In genomic region chr2:160408575-160409291, GRCh38 we compare ENCODE assay signal across 8 cellular contexts.
DNase-seq lines count a peak whose midpoint lies in the region; ATAC-seq and TF ChIP-seq lines count a peak whose summit lies in the region.

No MANE protein-coding gene starts in this region.

- peak overlapping the region; percentile 76 to 90 for H3K4me3 Mint-ChIP-seq in H9
- H3K4me3 Mint-ChIP-seq in activated T-helper 17 cell treated with anti-CD3 and anti-CD28 coated beads, Interleukin-2, amount 50 U/mL, for 72 hours = peak overlapping the region; percentile 73

- peaks cover 4% of the 10 kb centered on the region; the same call in 1 of the 2 replicates for H3K79me2 ChIP-seq in H9 (ENCODE audit: insufficient read depth, low read length)

- H3K27ac ChIP-seq in H9 (ENCODE audit: insufficient read length, low read depth, low read length) (no peak overlapping the region), gastrocnemius medialis (peak overlapping the region; percentile 68 to 77 (median 74))

- H4K8ac ChIP-seq in H9 (replicated peaks; ENCODE audit: insufficient read length, low read depth, low read length) = no peak overlapping the region

- no peak for ATAC-seq in activated T-helper 17 cell treated with anti-CD3 and anti-CD28 coated beads, Interleukin-2, amount 50 U/mL, for 72 hours (replicated peaks)
- ATAC-seq in left ventricle myocardium superior (peak; percentile 14), gastrocnemius medialis (no peak), GM18858 (IDR thresholded peaks at IDR 0.05; ENCODE audit: unreplicated experiment) (no peak)

- H4K5ac ChIP-seq in H9 (ENCODE audit: insufficient read length, low read depth, low read length) = no peak overlapping the region

- H3T11ph ChIP-seq in H9 (ENCODE audit: low read length) = no peak overlapping the region

- 0 out of 2 replicates have a peak overlapping the region, but pooled peaks have one; percentile 62 for H3K14ac ChIP-seq in H9 (ENCODE audit: insufficient read depth, low read length)

- no peak overlapping the region for H3K23ac ChIP-seq in H9 (ENCODE audit: insufficient read length, low read depth, low read length)

- in situ Hi-C loops in gastrocnemius medialis (cut with MboI; ENCODE audit: low sequenced_read_pairs in 4 of 4) = no loop called here

- H3K23me2 ChIP-seq in H9 (ENCODE audit: insufficient read length, low read depth, low read length, poor library complexity, severe bottlenecking) = peaks cover 15% of the 10 kb centered on the region

- peak; percentile 44 for DNase-seq in H9
- DNase-seq in left ventricle myocardium superior = no peak
- no peak for DNase-seq in gastrocnemius medialis
- DNase-seq in kidney glomerular epithelial cell (lab: John Stamatoyannopoulos, UW) = no peak
- DNase-seq in NCI-H2171 (lab: John Stamatoyannopoulos, UW) = no peak
- DNase-seq in Kasumi-1 (lab: John Stamatoyannopoulos, UW) = no peak

- peaks cover 10% of the 10 kb centered on the region for H3K27me3 Mint-ChIP-seq in H9 (ENCODE audit: low read depth)
- no peaks in the 10 kb centered on the region for H3K27me3 Mint-ChIP-seq in activated T-helper 17 cell treated with anti-CD3 and anti-CD28 coated beads, Interleukin-2, amount 50 U/mL, for 72 hours

- H2BK12ac ChIP-seq in H9 (ENCODE audit: insufficient read length, low read depth, low read length) = no peak overlapping the region

- no peaks in the 10 kb centered on the region; the same call in 1 of the 2 replicates for H3K27me3 ChIP-seq in H9 (ENCODE audit: insufficient read depth, low read length)
- no peaks in the 10 kb centered on the region for H3K27me3 ChIP-seq in gastrocnemius medialis

- no peaks in the 10 kb centered on the region for H3K9me3 ChIP-seq in H9 (ENCODE audit: control insufficient read depth, low read depth, low read length)
- no peaks in the 10 kb centered on the region for H3K9me3 ChIP-seq in gastrocnemius medialis

- H3K9me3 Mint-ChIP-seq in H9 = peaks cover 0 to 6% of the 10 kb centered on the region in 2 experiments; a peak in 1 of 5 replicates
- H3K9me3 Mint-ChIP-seq in activated T-helper 17 cell treated with anti-CD3 and anti-CD28 coated beads, Interleukin-2, amount 50 U/mL, for 72 hours = no peaks in the 10 kb centered on the region

- no peak overlapping the region for H3K56ac ChIP-seq in H9 (ENCODE audit: insufficient read length, low read depth, low read length)

- intact Hi-C loops in left ventricle myocardium superior (cut with micrococcal nuclease) = no loop called here
- intact Hi-C loops in gastrocnemius medialis (cut with DNase I; ENCODE audit: low total_unique reads) = loop anchor here (2.0 to 5.0 kb wide), 4 partner anchors 18 to 91 kb away; partner anchors contain the start of gene RBMS1

- no peak overlapping the region for H2BK120ac ChIP-seq in H9 (ENCODE audit: low read depth, low read length, poor library complexity, severe bottlenecking)

- H3K4ac ChIP-seq in H9 (ENCODE audit: low read depth, low read length) = no peak overlapping the region

- H3K4me3 ChIP-seq in gastrocnemius medialis = peak overlapping the region; percentile 49 to 73 (median 58)

- TF ChIP-seq CTCF in H9 (conservative IDR thresholded peaks at IDR 0.05) (peak; percentile 33; the same call in 1 of the 3 replicates), gastrocnemius medialis (IDR thresholded peaks at IDR 0.05 in 4 of 5, conservative IDR thresholded peaks at IDR 0.05 in 1 of 5) (peak in 1 of 5 experiments; percentile 10)

- no peak overlapping the region for H3K18ac ChIP-seq in H9 (ENCODE audit: insufficient read length, low read depth, low read length)

- peaks cover 5% of the 10 kb centered on the region; the same call in 1 of the 2 replicates for H3K4me1 ChIP-seq in H9 (ENCODE audit: insufficient read depth, low read length)
- peaks cover 44 to 58% of the 10 kb centered on the region in 2 donors for H3K4me1 ChIP-seq in gastrocnemius medialis

- peak overlapping the region in 2 of 3 experiments; percentile 90 to 96; a peak in 5 of 7 replicates for H3K27ac Mint-ChIP-seq in H9
- H3K27ac Mint-ChIP-seq in activated T-helper 17 cell treated with anti-CD3 and anti-CD28 coated beads, Interleukin-2, amount 50 U/mL, for 72 hours = peak overlapping the region; percentile 84

- no peaks in the 10 kb centered on the region for H3K36me3 ChIP-seq in gastrocnemius medialis

- no peaks in the 10 kb centered on the region for H3K79me1 ChIP-seq in H9 (ENCODE audit: insufficient read depth, low read depth, low read length, poor library complexity, severe bottlenecking)

- H2BK5ac ChIP-seq in H9 (ENCODE audit: insufficient read length, low read length) = no peak overlapping the region

- H4K20me1 ChIP-seq in H9 (ENCODE audit: control insufficient read depth, insufficient read depth, insufficient read length) = no peaks in the 10 kb centered on the region

- no CpG with 5 or more reads among the region's 16 CpGs for WGBS in H9 (ENCODE audit: extremely low coverage, insufficient read length, low lambda C conversion rate)

- no peaks in the 10 kb centered on the region; a peak in 1 of 7 replicates for H3K36me3 Mint-ChIP-seq in H9 (ENCODE audit: insufficient read depth in 1 of 3, low read depth in 3 of 3)
- H3K36me3 Mint-ChIP-seq in activated T-helper 17 cell treated with anti-CD3 and anti-CD28 coated beads, Interleukin-2, amount 50 U/mL, for 72 hours (ENCODE audit: low read depth) = peaks cover 7% of the 10 kb centered on the region

- H4K91ac ChIP-seq in H9 (ENCODE audit: insufficient read length, low read depth, low read length) = no peak overlapping the region

- no peak overlapping the region for H2BK15ac ChIP-seq in H9 (ENCODE audit: low read depth, low read length)

- H2BK20ac ChIP-seq in H9 (ENCODE audit: low read depth, low read length, poor library complexity, severe bottlenecking) = no peak overlapping the region

- TF ChIP-seq POLR2A in gastrocnemius medialis (IDR thresholded peaks at IDR 0.05) = no peak

- peak overlapping the region; percentile 85 for H3K4me2 ChIP-seq in H9 (ENCODE audit: insufficient read depth, insufficient read length, low read length)

- peak overlapping the region; percentile 42 for H3K9ac ChIP-seq in H9 (ENCODE audit: extremely low read depth, insufficient read length, low read length)

- peaks cover 42 to 47% of the 10 kb centered on the region in 2 experiments for H3K4me1 Mint-ChIP-seq in H9
- H3K4me1 Mint-ChIP-seq in activated T-helper 17 cell treated with anti-CD3 and anti-CD28 coated beads, Interleukin-2, amount 50 U/mL, for 72 hours = peaks cover 72% of the 10 kb centered on the region

- H2AFZ ChIP-seq in H9 (ENCODE audit: low read length) = no peak overlapping the region

- no peak overlapping the region for H2AK5ac ChIP-seq in H9 (ENCODE audit: insufficient read length, low read length)
